8 cellular contexts compared by ENCODE assay signal in the genomic region with DNA sequence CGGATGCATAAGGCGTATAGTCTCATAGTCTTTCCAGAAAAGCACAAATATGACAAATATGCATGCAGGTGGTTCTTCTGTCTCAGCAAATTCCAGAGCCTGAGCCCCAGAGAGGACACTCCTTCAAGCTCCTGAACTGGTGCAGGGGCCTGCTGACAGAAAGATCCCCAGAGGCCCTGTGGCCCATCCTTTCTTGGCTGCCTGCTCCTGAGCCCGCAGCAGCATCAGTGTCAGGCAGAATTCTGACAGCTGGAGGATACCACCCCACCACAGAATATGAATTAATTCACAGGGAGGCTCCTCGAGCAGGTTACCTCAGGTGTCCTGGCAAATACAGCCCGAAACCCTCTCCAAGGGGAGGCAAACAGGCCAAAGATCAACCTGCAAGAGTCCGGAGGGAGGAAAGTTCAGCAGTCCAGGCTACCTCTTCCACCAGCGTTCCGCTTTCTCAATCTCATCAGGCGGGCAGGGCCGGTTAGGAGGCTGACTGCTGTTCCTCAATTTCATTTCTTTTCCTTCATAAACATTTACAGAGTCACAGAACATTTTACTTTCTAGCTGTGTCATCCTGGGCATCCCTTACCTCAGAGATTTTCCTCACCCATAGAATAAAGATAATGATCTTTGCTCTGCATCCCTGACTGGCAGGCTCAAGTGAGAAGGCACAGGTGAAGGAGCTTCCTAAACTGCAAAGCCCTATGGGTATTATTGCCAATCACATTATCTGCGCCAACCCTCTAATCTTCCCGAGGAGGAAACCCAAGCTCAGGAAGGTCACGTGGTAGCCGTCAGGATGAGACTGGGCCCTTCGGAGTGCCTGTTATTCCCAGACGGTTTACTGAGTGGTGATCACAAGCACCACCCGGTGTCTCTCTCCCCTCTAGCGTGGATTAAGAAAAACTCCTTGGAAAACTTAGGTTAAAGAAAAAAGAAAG. TPM values are rescaled to one million over a fixed set of nuclear protein-coding genes. Genes with fewer than 3 reads are reported as not detected.
DNase-seq lines count a peak whose midpoint lies in the region; ATAC-seq, FAIRE-seq and TF ChIP-seq lines count a peak whose summit lies in the region.

No MANE protein-coding gene starts in this region.

- in situ Hi-C loops in HepG2 (cut with HindIII; ENCODE audit: extremely low pct_ligation_motif_present, low pct_unique_long_range_greater_than_20kb): no loop called here

- TF ChIP-seq EP300 in HepG2 (IDR thresholded peaks at IDR 0.05; ENCODE audit: low read depth in 2 of 2, low read length in 2 of 2) (no peak), HepG2 (CRISPR knock-in tag; IDR thresholded peaks at IDR 0.05; ENCODE audit: borderline replicate concordance) (no peak), tibial nerve (IDR thresholded peaks at IDR 0.05) (no peak)

- TF ChIP-seq POLR2A in HepG2 (IDR thresholded peaks at IDR 0.05; ENCODE audit: insufficient read depth in 1 of 2, low read depth in 2 of 2, low read length in 2 of 2) (no peak), tibial nerve (IDR thresholded peaks at IDR 0.05) (no peak)

- H3K36me3 Mint-ChIP-seq in CD4-positive, alpha-beta memory T cell: peaks cover 19 to 46% of the 10 kb centered on the region in 2 donors
- no peaks in the 10 kb centered on the region for H3K36me3 Mint-ChIP-seq in brain

- no peaks in the 10 kb centered on the region for H4K20me1 ChIP-seq in HepG2 (ENCODE audit: insufficient read depth, low read length)

- H3K27me3 Mint-ChIP-seq in CD4-positive, alpha-beta memory T cell: no peaks in the 10 kb centered on the region
- H3K27me3 Mint-ChIP-seq in brain: peaks cover 3% of the 10 kb centered on the region

- peak overlapping the region; percentile 95 for H3K9ac ChIP-seq in HepG2 (ENCODE audit: insufficient read depth, low read depth, low read length)

- peak overlapping the region; percentile 92 to 99 for H3K4me3 ChIP-seq in CD4-positive, alpha-beta memory T cell (ENCODE audit: low read length in 2 of 2)
- H3K4me3 ChIP-seq in HepG2 (replicated peaks in 1 of 3; ENCODE audit: insufficient read depth in 1 of 3, low read depth in 2 of 3, low read length in 3 of 3) (peak overlapping the region; percentile 75 to 96 (median 94)), tibial nerve (peak overlapping the region; percentile 78 to 94 (median 78))

- peaks cover 0 to 2% (median 0%) of the 10 kb centered on the region in 8 donors for H3K9me3 Mint-ChIP-seq in CD4-positive, alpha-beta memory T cell
- H3K9me3 Mint-ChIP-seq in brain: peaks cover 0 to 3% (median 0%) of the 10 kb centered on the region in 5 experiments

- H3K27ac Mint-ChIP-seq in CD4-positive, alpha-beta memory T cell: peak overlapping the region; percentile 78 to 99 (median 98)
- peak overlapping the region; percentile 93 to 100 (median 99) for H3K27ac Mint-ChIP-seq in brain

- FAIRE-seq in HepG2 (lab: Jason Lieb, UNC): peak; percentile 8

- H3K79me2 ChIP-seq in HepG2 (ENCODE audit: insufficient read depth, low read length): peaks cover 36% of the 10 kb centered on the region

- H3K27ac ChIP-seq in CD4-positive, alpha-beta memory T cell (ENCODE audit: low read depth, low read length): peak overlapping the region; percentile 80
- peak overlapping the region; percentile 97 for H3K27ac ChIP-seq in HepG2 (ENCODE audit: extremely low read length, insufficient read depth, low read length)
- peak overlapping the region; percentile 91 to 100 (median 94) for H3K27ac ChIP-seq in tibial nerve

- peak overlapping the region; percentile 94 to 99 (median 97) for H3K4me3 Mint-ChIP-seq in CD4-positive, alpha-beta memory T cell
- peak overlapping the region; percentile 96 to 98 (median 96) for H3K4me3 Mint-ChIP-seq in brain

- H3K9me3 ChIP-seq in CD4-positive, alpha-beta memory T cell (ENCODE audit: control insufficient read depth in 1 of 2, low read length in 2 of 2): no peaks in the 10 kb centered on the region
- H3K9me3 ChIP-seq in HepG2 (ENCODE audit: low read length) (no peaks in the 10 kb centered on the region), tibial nerve (no peaks in the 10 kb centered on the region)

- BruUV-seq in HepG2 (replicated peaks; lab: Mats Ljungman, UMichigan): no TSS peak

- peaks cover 15% of the 10 kb centered on the region for H3K36me3 ChIP-seq in CD4-positive, alpha-beta memory T cell (ENCODE audit: insufficient read depth, low read length)
- H3K36me3 ChIP-seq in HepG2 (replicated peaks in 1 of 2; ENCODE audit: control insufficient read depth in 1 of 2, insufficient read depth in 2 of 2, low read length in 2 of 2): peaks cover 12 to 23% of the 10 kb centered on the region in 2 experiments
- peaks cover 0 to 33% (median 0%) of the 10 kb centered on the region in 3 donors for H3K36me3 ChIP-seq in tibial nerve

- intact Hi-C loops in CD4-positive, alpha-beta memory T cell (cut with micrococcal nuclease): loop anchor here (10.0 kb wide), 1 partner anchor 902 kb away; a partner anchor contains a TSS
- intact Hi-C loops in HepG2 (cut with micrococcal nuclease; ENCODE audit: unreplicated experiment): no loop called here

- TF ChIP-seq CTCF in brain (conservative IDR thresholded peaks at IDR 0.05) (no peak), HepG2 (CRISPR knock-in tag; IDR thresholded peaks at IDR 0.05) (no peak), tibial nerve (IDR thresholded peaks at IDR 0.05) (no peak)

- peak; percentile 2; the same call in 2 of the 3 replicates for ATAC-seq in HepG2
- no peak for ATAC-seq in GM18909 (IDR thresholded peaks at IDR 0.05; ENCODE audit: poor library complexity, unreplicated experiment)
- no peak for ATAC-seq in HG03039 (IDR thresholded peaks at IDR 0.05; ENCODE audit: unreplicated experiment)

- H3K4me2 ChIP-seq in HepG2 (ENCODE audit: low read depth, low read length): peak overlapping the region; percentile 91

- H3K4me1 ChIP-seq in CD4-positive, alpha-beta memory T cell (ENCODE audit: insufficient read depth, low read length): peaks cover 34% of the 10 kb centered on the region
- H3K4me1 ChIP-seq in HepG2 (ENCODE audit: insufficient read depth, low read length) (peaks cover 24% of the 10 kb centered on the region), tibial nerve (peaks cover 0 to 49% (median 14%) of the 10 kb centered on the region in 4 donors)

- CTCF ChIA-PET in CD4-positive, alpha-beta memory T cell (lab: Charles Lee; ENCODE audit: partially characterized antibody): interaction anchor here (0.8 to 4.2 kb wide), 5 partner anchors 11 to 743 kb away, joined by 3 to 14 read pairs (median 7); a partner anchor contains a TSS
- CTCF ChIA-PET in HepG2 (lab: Yijun Ruan, JAX; ENCODE audit: low intra/inter-chr PET ratio, low total read pairs): no interaction called here

- POLR2A ChIA-PET in CD4-positive, alpha-beta memory T cell (lab: Charles Lee; ENCODE audit: partially characterized antibody): interaction anchor here (1.0 to 1.7 kb wide), 7 partner anchors 18 to 481 kb away, joined by 3 to 5 read pairs (median 3); a partner anchor contains a TSS
- POLR2A ChIA-PET in HepG2 (lab: Yijun Ruan, JAX): interaction anchor here (0.9 to 1.4 kb wide), 5 partner anchors 12 to 78 kb away, joined by 3 to 7 read pairs (median 4); no protein-coding TSS in a partner anchor

- peaks cover 34 to 67% (median 48%) of the 10 kb centered on the region in 4 donors for H3K4me1 Mint-ChIP-seq in CD4-positive, alpha-beta memory T cell
- H3K4me1 Mint-ChIP-seq in brain: peaks cover 35% of the 10 kb centered on the region

- DNase-seq in CD4-positive, alpha-beta memory T cell: no peak
- DNase-seq in LHCN-M2 (ENCODE audit: low read depth) (peak; percentile 50), HepG2 (ENCODE audit: low spot score) (no peak), tibial nerve (ENCODE audit: low spot score in 2 of 2) (no peak), DMS114 treated with DMSO at 0.1 percent for 48 hours (lab: John Stamatoyannopoulos, UW; ENCODE audit: unreplicated experiment) (no peak)

- H3K27me3 ChIP-seq in CD4-positive, alpha-beta memory T cell (ENCODE audit: insufficient read depth, low read length): no peaks in the 10 kb centered on the region
- H3K27me3 ChIP-seq in HepG2 (ENCODE audit: control insufficient read depth in 1 of 2, insufficient read depth in 2 of 2, low read length in 2 of 2): no peaks in the 10 kb centered on the region; a peak in 1 of 5 replicates
- H3K27me3 ChIP-seq in tibial nerve: no peaks in the 10 kb centered on the region

- no peak for TF ChIP-seq RAD21 in HepG2 (CRISPR knock-in tag; IDR thresholded peaks at IDR 0.05)

- no peak overlapping the region for H2AFZ ChIP-seq in HepG2 (ENCODE audit: low read length)

- 17% methylated on average over 16 of the region's 18 CpGs for WGBS in HepG2 (ENCODE audit: low lambda C conversion rate)
- WGBS in tibial nerve, 2 donors: 40 to 43% methylated on average over 18 of the region's 18 CpGs

RNA-seq across cellular contexts. Expression of a gene that starts 1.4 kb away (rescaled TPM):
- total RNA-seq in CD4-positive, alpha-beta memory T cell: 10 to 100 TPM; 26.3 to 26.7 TPM
- polyA plus RNA-seq in CD4-positive, alpha-beta memory T cell: 10 to 100 TPM; 13.4 to 26.2 TPM
- total RNA-seq in LHCN-M2 (2014; rRNA removed) (74.8 and 87.5 TPM in 2 replicates), HepG2 (2016; rRNA removed; fragmentation: Illumina TruSeq; extraction: Trizol) (11.4 and 18.2 TPM in 2 replicates), tibial nerve (100 to 1,000 TPM in 2 of 4 donors, 10 to 100 TPM in 2; 81.3 to 115 (median 98.9) TPM)
- polyA plus RNA-seq in LHCN-M2 (2012): 51.5 TPM
- polyA plus RNA-seq in brain (ENCODE audit: insufficient read depth, low read depth, low replicate concordance) (29.3 TPM), HepG2 (2011; rRNA removed) (10.8 and 13.6 TPM in 2 replicates)
- total RNA-seq in HepG2 (2016; cell fraction: cytosol; rRNA removed; fragmentation: Illumina TruSeq; extraction: Trizol; ENCODE audit: low read depth): 3.9 and 5.0 TPM in 2 replicates
- 9.2 and 19.9 TPM in 2 replicates for total RNA-seq in HepG2 (2016; cell fraction: insoluble cytoplasmic fraction; rRNA removed; fragmentation: Illumina TruSeq; extraction: Trizol)
- 6.8 and 7.7 TPM in 2 replicates for total RNA-seq in HepG2 (2016; cell fraction: membrane; rRNA removed; fragmentation: Illumina TruSeq; extraction: Trizol)
- total RNA-seq in HepG2 (2016; cell fraction: nucleus; rRNA removed; fragmentation: Illumina TruSeq; extraction: Trizol): 18.8 and 22.8 TPM in 2 replicates
- polyA plus RNA-seq in HepG2 (2011; cell fraction: cytosol; rRNA removed): 8.7 and 9.8 TPM in 2 replicates
- 21.4 and 23.3 TPM in 2 replicates for polyA plus RNA-seq in HepG2 (2011; cell fraction: nucleus; rRNA removed)
- 11.6 and 13.7 TPM in 2 replicates for polyA plus RNA-seq in HepG2 (2012)
- 3.5 TPM in 2 replicates for polyA plus RNA-seq in HepG2 (2016; cell fraction: cytosol; fragmentation: Illumina TruSeq; extraction: Trizol; ENCODE audit: low read depth)
- polyA plus RNA-seq in HepG2 (2016; cell fraction: insoluble cytoplasmic fraction; fragmentation: Illumina TruSeq; extraction: Trizol; ENCODE audit: low read depth): 9.6 and 12.1 TPM in 2 replicates
- 5.2 and 5.7 TPM in 2 replicates for polyA plus RNA-seq in HepG2 (2016; cell fraction: membrane; fragmentation: Illumina TruSeq; extraction: Trizol; ENCODE audit: low read depth)
- 30.8 and 32.2 TPM in 2 replicates for polyA plus RNA-seq in HepG2 (2016; cell fraction: nucleus; fragmentation: Illumina TruSeq; extraction: Trizol; ENCODE audit: insufficient read depth, low read depth)
- 15.9 and 24.1 TPM in 2 replicates for polyA minus RNA-seq in HepG2 (2011; rRNA and poly(A)+ RNA removed; ENCODE audit: low replicate concordance)
- 8.8 and 8.9 TPM in 2 replicates for polyA minus RNA-seq in HepG2 (2011; cell fraction: cytosol; rRNA and poly(A)+ RNA removed)
- polyA minus RNA-seq in HepG2 (2011; cell fraction: nucleus; rRNA and poly(A)+ RNA removed): 18.4 and 18.9 TPM in 2 replicates
